In genomic region chr6:109339906-109340678, GRCh38 we compare ENCODE assay signal across 1 cellular context.
TF ChIP-seq lines count a peak whose summit lies in the region.

No MANE protein-coding gene starts in this region.

TF ChIP-seq in K562, 482 proteins besides CTCF, POLR2A, EP300 and RAD21 (continued from another document and continues in another):
- TF ChIP-seq CEBPZ (IDR thresholded peaks at IDR 0.05; ENCODE audit: borderline replicate concordance, low read depth, low read length) (no peak), ZMIZ1 (IDR thresholded peaks at IDR 0.05; ENCODE audit: low read depth in 2 of 2, low read length in 2 of 2) (no peak), ZNF232 (CRISPR knock-in tag; IDR thresholded peaks at IDR 0.05) (peak; percentile 94; the same call in 1 of the 2 replicates), POLR3G (IDR thresholded peaks at IDR 0.05; ENCODE audit: extremely low read depth, insufficient read length, insufficient replicate concordance) (no peak), ZNF121 (CRISPR knock-in tag; conservative IDR thresholded peaks at IDR 0.05) (no peak), ZNF23 (CRISPR knock-in tag; IDR thresholded peaks at IDR 0.05) (no peak), KLF16 (IDR thresholded peaks at IDR 0.05) (peak; percentile 39; the same call in 1 of the 2 replicates), ZNF639 (CRISPR knock-in tag; conservative IDR thresholded peaks at IDR 0.05 in 1 of 2, IDR thresholded peaks at IDR 0.05 in 1 of 2) (no peak; a peak in 1 of 4 replicates), ZNF740 (CRISPR knock-in tag; IDR thresholded peaks at IDR 0.05) (no peak), ZNF740 (tag; IDR thresholded peaks at IDR 0.05) (no peak), RBM14 (IDR thresholded peaks at IDR 0.05; ENCODE audit: borderline replicate concordance, insufficient read depth, low read depth, low read length) (no peak), POLR2AphosphoS5 (IDR thresholded peaks at IDR 0.05; ENCODE audit: control insufficient read depth, insufficient read depth, low read depth, low read length) (0 out of 2 replicates have a peak, but pooled peaks have one; percentile 36), MXI1 (IDR thresholded peaks at IDR 0.05; ENCODE audit: low read depth, low read length) (no peak), ZNF263 (CRISPR knock-in tag; IDR thresholded peaks at IDR 0.05; ENCODE audit: borderline replicate concordance) (peak; percentile 35; the same call in 1 of the 2 replicates), AFF4 (CRISPR knock-in tag; IDR thresholded peaks at IDR 0.05) (no peak), DIDO1 (tag; IDR thresholded peaks at IDR 0.05; ENCODE audit: low read depth) (no peak), NR2C1 (IDR thresholded peaks at IDR 0.05) (0 out of 2 replicates have a peak, but pooled peaks have one; percentile 17), NR2C1 (tag; IDR thresholded peaks at IDR 0.05) (no peak), TFE3 (CRISPR knock-in tag; IDR thresholded peaks at IDR 0.05) (no peak), ZNF224 (CRISPR knock-in tag; IDR thresholded peaks at IDR 0.05) (no peak), HNRNPH1 (optimal IDR thresholded peaks at IDR 0.05; ENCODE audit: low read depth, low read length) (no peak), ZNF76 (CRISPR knock-in tag; IDR thresholded peaks at IDR 0.05; ENCODE audit: borderline replicate concordance) (no peak), ZBTB1 (CRISPR knock-in tag; IDR thresholded peaks at IDR 0.05; ENCODE audit: borderline replicate concordance, low read depth) (no peak), MAFG (tag; conservative IDR thresholded peaks at IDR 0.05) (no peak), HDAC3 (IDR thresholded peaks at IDR 0.05; ENCODE audit: borderline replicate concordance, partially characterized antibody) (no peak), PML (IDR thresholded peaks at IDR 0.05; ENCODE audit: low read length) (0 out of 2 replicates have a peak, but pooled peaks have one; percentile 46), CTBP1 (IDR thresholded peaks at IDR 0.05; ENCODE audit: borderline replicate concordance) (peak; percentile 76), ZNF398 (CRISPR knock-in tag; IDR thresholded peaks at IDR 0.05) (no peak), PRDM10 (IDR thresholded peaks at IDR 0.05; ENCODE audit: partially characterized antibody) (peak; percentile 4), ZNF133 (CRISPR knock-in tag; IDR thresholded peaks at IDR 0.05) (no peak), HBP1 (CRISPR knock-in tag; IDR thresholded peaks at IDR 0.05) (no peak)
